ENCODE assay signal across 27 cellular contexts in genomic region chr2:242043538-242044205, GRCh38.
"Had no signal": no experiment of that assay in that cellular context is flagged by ENCODE, and none has a peak within 500 bp of the region (broad histone marks: within the 10 kb centered on the region; RNA-seq: fewer than 3 reads in every experiment).

No MANE protein-coding gene starts in this region.

- ATAC-seq: activated T-helper 17 cell treated with anti-CD3 and anti-CD28 coated beads, Interleukin-2, amount 50 U/mL, for 72 hours had no signal

- H3K9ac ChIP-seq: SK-N-SH had no signal

- H3K4me2 ChIP-seq: SK-N-SH had no signal

- H3K4me3 ChIP-seq: MG63, Peyer's patch, SJCRH30 had no signal

- DNase-seq: activated B cell treated with CpG ODN at 0.5 μM for 24 hours; activated CD4-positive, alpha-beta T cell treated with anti-CD3 and anti-CD28 coated beads for 1 hour; activated CD4-positive, alpha-beta T cell treated with anti-CD3 and anti-CD28 coated beads, Interleukin-2, amount 10 ng/mL, durations not matched to agents 24 days and 14 days; activated CD4-positive, alpha-beta T cell treated with anti-CD3 and anti-CD28 coated beads, Interleukin-2, amount 50 U/mL, for 48 hours; activated gamma-delta T cell; activated naive CD4-positive, alpha-beta T cell treated with anti-CD3 and anti-CD28 coated beads for 36 hours; activated T-cell treated with anti-CD3 and anti-CD28 coated beads for 4 hours; activated T-cell treated with anti-CD3 and anti-CD28 coated beads, Interleukin-2, amount 50 U/mL, for 48 hours; amygdala; MG63; NCI-H1105 treated with DMSO at 0.1 percent for 48 hours; NCI-H1436 treated with DMSO at 0.1 percent for 48 hours; NCI-H187; NCI-H2081; NCI-H2171 treated with DMSO at 0.1 percent for 48 hours; NCI-H226; NCI-H69; NK-92 treated with Interleukin-12 subunit alpha and Interleukin-12 subunit beta, amount 100 ng/mL, for 24 hours; Right ventricle myocardium superior; SJCRH30; SK-N-SH had no signal

- H3K9me3 ChIP-seq: MG63, Peyer's patch, SJCRH30, SK-N-SH had no signal

- H3K27ac Mint-ChIP-seq: activated B cell treated with CpG ODN at 0.5 μM for 24 hours; activated CD4-positive, alpha-beta T cell treated with anti-CD3 and anti-CD28 coated beads, Interleukin-2, amount 10 ng/mL, durations not matched to agents 24 days and 14 days; activated naive CD8-positive, alpha-beta T cell; activated T-helper 17 cell treated with anti-CD3 and anti-CD28 coated beads, Interleukin-2, amount 50 U/mL, for 72 hours; T-helper 2 cell treated with Interferon-gamma antibody and Interleukin-4, amounts not matched to agents 5 μg/mL and 100 μg/mL, for 36 hours had no signal

- H3K4me3 Mint-ChIP-seq: activated B cell treated with CpG ODN at 0.5 μM for 24 hours; activated CD4-positive, alpha-beta T cell treated with anti-CD3 and anti-CD28 coated beads, Interleukin-2, amount 10 ng/mL, durations not matched to agents 24 days and 14 days; activated naive CD4-positive, alpha-beta T cell treated with anti-CD3 and anti-CD28 coated beads for 36 hours; activated naive CD8-positive, alpha-beta T cell; activated T-helper 17 cell treated with anti-CD3 and anti-CD28 coated beads, Interleukin-2, amount 50 U/mL, for 72 hours; T-helper 2 cell treated with Interferon-gamma antibody and Interleukin-4, amounts not matched to agents 5 μg/mL and 100 μg/mL, for 36 hours had no signal

- H3K36me3 ChIP-seq: MG63, Peyer's patch, SJCRH30 had no signal

- H3K4me1 ChIP-seq: Peyer's patch, SJCRH30 had no signal

- H3K4me1 Mint-ChIP-seq: activated B cell treated with CpG ODN at 0.5 μM for 24 hours; activated CD4-positive, alpha-beta T cell treated with anti-CD3 and anti-CD28 coated beads, Interleukin-2, amount 10 ng/mL, durations not matched to agents 24 days and 14 days had no signal

- H3K9me3 Mint-ChIP-seq: activated CD4-positive, alpha-beta T cell treated with anti-CD3 and anti-CD28 coated beads, Interleukin-2, amount 10 ng/mL, durations not matched to agents 24 days and 14 days; activated T-helper 17 cell treated with anti-CD3 and anti-CD28 coated beads, Interleukin-2, amount 50 U/mL, for 72 hours; T-helper 2 cell treated with Interferon-gamma antibody and Interleukin-4, amounts not matched to agents 5 μg/mL and 100 μg/mL, for 36 hours had no signal

- H3K27me3 ChIP-seq: MG63, Peyer's patch had no signal

- H3K36me3 Mint-ChIP-seq: activated naive CD8-positive, alpha-beta T cell; brain had no signal

- H3K27ac ChIP-seq: Peyer's patch, RWPE1, SJCRH30 had no signal
